18 cellular contexts compared by ENCODE assay signal in genomic region chr20:53975761-53976160, GRCh38.
A peak's percentile ranks its signal among the peaks of the same experiment; 100 is the strongest.
DNase-seq lines count a peak whose midpoint lies in the region; ATAC-seq and TF ChIP-seq lines count a peak whose summit lies in the region.
"Had no signal": no experiment of that assay in that cellular context is flagged by ENCODE, and none has a peak within 500 bp of the region (broad histone marks: within the 10 kb centered on the region; RNA-seq: fewer than 3 reads in every experiment).

No MANE protein-coding gene starts in this region.

- no peak for TF ChIP-seq POLR2A in right lobe of liver (IDR thresholded peaks at IDR 0.05)

- TF ChIP-seq CTCF in right lobe of liver (IDR thresholded peaks at IDR 0.05), result peak; percentile 5 to 14 (median 10)

- H3K27ac ChIP-seq in angular gyrus (ENCODE audit: low read depth, low read length) (peak overlapping the region; percentile 72), layer of hippocampus (ENCODE audit: low read depth, low read length) (peak overlapping the region; percentile 53), right lobe of liver (no peak overlapping the region), substantia nigra (ENCODE audit: low read depth, low read length, poor library complexity, severe bottlenecking) (peak overlapping the region; percentile 51)

- no peaks in the 10 kb centered on the region for H3K27me3 ChIP-seq in layer of hippocampus (ENCODE audit: control insufficient read depth, insufficient read depth, low read length)
- no peaks in the 10 kb centered on the region for H3K27me3 ChIP-seq in right lobe of liver

- H3K9me3 ChIP-seq in right lobe of liver, result no peaks in the 10 kb centered on the region
- H3K9me3 ChIP-seq: BE2C had no signal

- DNase-seq in right lobe of liver (peak in 1 of 3 donors; percentile 27), substantia nigra (lab: John Stamatoyannopoulos, UW) (peak in 3 of 49 donors; percentile 1 to 8 (median 7)), DMS79 treated with DMSO at 0.1 percent for 48 hours (lab: John Stamatoyannopoulos, UW) (no peak), NCI-H1048 (lab: John Stamatoyannopoulos, UW) (no peak), GM19240 (ENCODE audit: insufficient read length, low spot score) (no peak)
- no peak for DNase-seq in stimulated activated naive CD8-positive, alpha-beta T cell treated with anti-CD3 and anti-CD28 coated beads, Interleukin-15, Interleukin-2, amounts not matched to agents 100 U/mL and 50 U/mL, for 24 hours
- DNase-seq: ACHN; BE2C; CD4-positive, CD25-positive, alpha-beta regulatory T cell; CD8-positive, alpha-beta memory T cell; COR-L47; DMS 273 treated with DMSO at 0.1 percent for 48 hours; DMS53; HFFc6 had no signal

- intact Hi-C loops in right lobe of liver (cut with DNase I), result no loop called here

- no peak overlapping the region for H3K4me3 ChIP-seq in right lobe of liver
- H3K4me3 ChIP-seq: GM23338 had no signal

- H3K36me3 ChIP-seq in right lobe of liver, result no peaks in the 10 kb centered on the region
- H3K36me3 ChIP-seq: BE2C had no signal

- no peaks in the 10 kb centered on the region for H3K4me1 ChIP-seq in right lobe of liver
- H3K4me1 ChIP-seq: BE2C had no signal

- peak; percentile 77 to 88 (median 82) for ATAC-seq in right lobe of liver
- no peak for ATAC-seq in stimulated activated naive CD8-positive, alpha-beta T cell treated with anti-CD3 and anti-CD28 coated beads, Interleukin-15, Interleukin-2, amounts not matched to agents 100 U/mL and 50 U/mL, for 24 hours
- ATAC-seq: GM23338, HCT116 had no signal

- 39% methylated on average over 5 of the region's 5 CpGs for WGBS in right lobe of liver (ENCODE audit: insufficient coverage, low coverage, low lambda C conversion rate, missing lambda C conversion rate)

Comparison
In these comparisons a context has a peak if more than half of its experiments do, and no peak if none do; other contexts are left out.
1. H3K27ac ChIP-seq: peak in angular gyrus (single experiment), layer of hippocampus (single experiment) and substantia nigra (single experiment); none in right lobe of liver (0 of 3).